Comparison of ENCODE assay signal across 14 cellular contexts in the genomic region with DNA sequence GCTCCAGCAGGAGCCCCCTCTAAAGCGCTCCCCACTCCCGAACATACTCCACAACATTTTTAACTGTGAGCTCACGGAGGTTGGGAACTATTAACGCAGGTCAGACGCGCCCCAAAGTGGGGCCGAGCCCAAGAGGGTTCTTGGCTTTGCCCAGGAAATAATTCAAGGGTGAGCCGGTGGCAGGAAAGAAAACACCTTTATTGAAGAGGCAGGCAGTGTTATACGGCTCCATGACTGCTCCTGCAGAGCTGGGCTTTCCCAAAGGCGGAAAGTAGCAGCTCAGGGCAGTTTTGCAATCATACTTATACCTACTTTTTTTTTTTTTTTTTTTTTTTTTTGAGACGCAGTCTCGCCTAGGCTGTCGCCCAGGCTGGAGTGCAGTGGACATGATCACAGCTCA. TPM values are rescaled to one million over a fixed set of nuclear protein-coding genes. Genes with fewer than 3 reads are reported as not detected.
DNase-seq lines count a peak whose midpoint lies in the region; ATAC-seq and TF ChIP-seq lines count a peak whose summit lies in the region.
"Had no signal": no experiment of that assay in that cellular context is flagged by ENCODE, and none has a peak within 500 bp of the region (broad histone marks: within the 10 kb centered on the region; RNA-seq: fewer than 3 reads in every experiment).

No MANE protein-coding gene starts in this region.

- H3K36me3 Mint-ChIP-seq in GM23338 (ENCODE audit: low read depth), result peaks cover 3% of the 10 kb centered on the region; the same call in 1 of the 3 replicates

- peaks cover 7% of the 10 kb centered on the region for H3K79me2 ChIP-seq in GM23338 (replicated peaks; ENCODE audit: insufficient read depth)

- 91 to 94% methylated on average over 13 of the region's 13 CpGs for WGBS in body of pancreas, 2 donors
- 43 to 54% methylated on average over 13 of the region's 13 CpGs for WGBS in thyroid gland, 2 donors

- no peak for ATAC-seq in GM23338
- ATAC-seq in body of pancreas, result no peak
- ATAC-seq in mucosa of descending colon, result peak; percentile 26
- ATAC-seq in activated CD4-positive, CD25-positive, alpha-beta regulatory T cell treated with anti-CD3 and anti-CD28 coated beads, Interleukin-2, amount 50 U/mL, for 24 hours, result no peak

- H3K4me3 ChIP-seq in GM23338, result no peak overlapping the region
- H3K4me3 ChIP-seq in body of pancreas, result no peak overlapping the region
- no peak overlapping the region for H3K4me3 ChIP-seq in mucosa of descending colon
- H3K4me3 ChIP-seq in thyroid gland (replicated peaks in 1 of 3), result no peak overlapping the region
- H3K4me3 ChIP-seq: SJCRH30 had no signal

- no peak for DNase-seq in GM23338 (ENCODE audit: low spot score)
- no peak for DNase-seq in body of pancreas
- DNase-seq in mucosa of descending colon, result no peak
- DNase-seq in thyroid gland, result peak; percentile 78 to 80
- no peak for DNase-seq in NCI-H82 treated with DMSO at 0.1 percent for 48 hours (lab: John Stamatoyannopoulos, UW; ENCODE audit: unreplicated experiment)
- no peak for DNase-seq in midbrain (lab: John Stamatoyannopoulos, UW)
- DNase-seq: GOT3, KBM-7, NCI-H1092 treated with DMSO at 0.1 percent for 48 hours, NCI-H187, NCI-H2171 treated with DMSO at 0.1 percent for 48 hours, RPMI8226, SJCRH30 had no signal

- H3K9me3 ChIP-seq in body of pancreas (no peaks in the 10 kb centered on the region), mucosa of descending colon (no peaks in the 10 kb centered on the region), thyroid gland (no peaks in the 10 kb centered on the region)
- H3K9me3 ChIP-seq: SJCRH30 had no signal

- no peaks in the 10 kb centered on the region for H3K9me2 ChIP-seq in GM23338 (ENCODE audit: insufficient read depth)

- H3K4me1 ChIP-seq in GM23338 (ENCODE audit: insufficient read depth) (peaks cover 16% of the 10 kb centered on the region; the same call in 1 of the 2 replicates), body of pancreas (peaks cover 62% of the 10 kb centered on the region), mucosa of descending colon (ENCODE audit: low read depth) (peaks cover 43% of the 10 kb centered on the region), thyroid gland (peaks cover 35 to 37% of the 10 kb centered on the region in 2 donors)

- H3K4me3 Mint-ChIP-seq in GM23338, result no peak overlapping the region

- H3K27ac ChIP-seq in GM23338 (ENCODE audit: low read depth), result no peak overlapping the region
- H3K27ac ChIP-seq in body of pancreas, result peak overlapping the region in 3 of 4 donors; percentile 29 to 65 (median 60)
- H3K27ac ChIP-seq in thyroid gland, result peak overlapping the region; percentile 82 to 97 (median 92)
- H3K27ac ChIP-seq: SJCRH30 had no signal

- peaks cover 20% of the 10 kb centered on the region for H3K27me3 ChIP-seq in GM23338 (ENCODE audit: insufficient read depth)
- no peaks in the 10 kb centered on the region for H3K27me3 ChIP-seq in body of pancreas
- H3K27me3 ChIP-seq in thyroid gland, result no peaks in the 10 kb centered on the region
- H3K27me3 ChIP-seq: SJCRH30 had no signal

- TF ChIP-seq POLR2A in body of pancreas (IDR thresholded peaks at IDR 0.05), result no peak
- peak in 1 of 2 donors; percentile 63 for TF ChIP-seq POLR2A in thyroid gland (IDR thresholded peaks at IDR 0.05)

- H3K27ac Mint-ChIP-seq in GM23338, result 0 out of 2 replicates have a peak overlapping the region, but pooled peaks have one; percentile 1

- H2AFZ ChIP-seq in GM23338, result no peak overlapping the region

- H4K20me1 ChIP-seq in GM23338 (replicated peaks; ENCODE audit: insufficient read depth), result 0 out of 2 replicates have a peak, but pooled peaks cover 5% of the 10 kb centered on the region

- 0 out of 2 replicates have a peak, but pooled peaks cover 5% of the 10 kb centered on the region for H3F3A ChIP-seq in GM23338 (replicated peaks; ENCODE audit: low read depth)

- peaks cover 31% of the 10 kb centered on the region for H3K4me1 Mint-ChIP-seq in GM23338

- intact Hi-C loops in body of pancreas (cut with DNase I), result loop anchor here (10.0 kb wide), 1 partner anchor 125 kb away; no protein-coding TSS in a partner anchor
- intact Hi-C loops in mucosa of descending colon (cut with DNase I, micrococcal nuclease), result no loop called here
- intact Hi-C loops in thyroid gland (cut with DNase I), result loop anchor here (10.0 kb wide), 1 partner anchor 175 kb away; no protein-coding TSS in a partner anchor

- H3K27me3 Mint-ChIP-seq in GM23338 (ENCODE audit: insufficient read depth, low read depth, poor library complexity), result peaks cover 8% of the 10 kb centered on the region

- H3K9me3 Mint-ChIP-seq in GM23338, result no peaks in the 10 kb centered on the region; the same call in 2 of the 3 replicates

- TF ChIP-seq CTCF in GM23338 (conservative IDR thresholded peaks at IDR 0.05; ENCODE audit: low read depth in 2 of 2) (no peak), body of pancreas (IDR thresholded peaks at IDR 0.05) (no peak), mucosa of descending colon (IDR thresholded peaks at IDR 0.05) (no peak), thyroid gland (IDR thresholded peaks at IDR 0.05) (no peak)

- H3K4me2 ChIP-seq in GM23338, result no peak overlapping the region

- no peaks in the 10 kb centered on the region for H3K36me3 ChIP-seq in GM23338 (ENCODE audit: insufficient read depth)
- no peaks in the 10 kb centered on the region for H3K36me3 ChIP-seq in body of pancreas (replicated peaks in 1 of 2; ENCODE audit: insufficient read depth in 1 of 2, low read depth in 2 of 2)
- no peaks in the 10 kb centered on the region for H3K36me3 ChIP-seq in mucosa of descending colon (ENCODE audit: low read depth)
- H3K36me3 ChIP-seq in thyroid gland, result no peaks in the 10 kb centered on the region
- H3K36me3 ChIP-seq: SJCRH30 had no signal

TF ChIP-seq in GM23338, 12 proteins besides CTCF, POLR2A, EP300 and RAD21 (continues in another document):
- TF ChIP-seq EZH2phosphoT487 (IDR thresholded peaks at IDR 0.05; ENCODE audit: unreplicated experiment) (no peak), ZNF114 (CRISPR knock-in tag; IDR thresholded peaks at IDR 0.05) (no peak), EZH2 (IDR thresholded peaks at IDR 0.05; ENCODE audit: low read depth, unreplicated experiment) (no peak), CREB1 (CRISPR knock-in tag; IDR thresholded peaks at IDR 0.05; ENCODE audit: low read depth) (no peak)
- TF ChIP-seq, protein P1, sequence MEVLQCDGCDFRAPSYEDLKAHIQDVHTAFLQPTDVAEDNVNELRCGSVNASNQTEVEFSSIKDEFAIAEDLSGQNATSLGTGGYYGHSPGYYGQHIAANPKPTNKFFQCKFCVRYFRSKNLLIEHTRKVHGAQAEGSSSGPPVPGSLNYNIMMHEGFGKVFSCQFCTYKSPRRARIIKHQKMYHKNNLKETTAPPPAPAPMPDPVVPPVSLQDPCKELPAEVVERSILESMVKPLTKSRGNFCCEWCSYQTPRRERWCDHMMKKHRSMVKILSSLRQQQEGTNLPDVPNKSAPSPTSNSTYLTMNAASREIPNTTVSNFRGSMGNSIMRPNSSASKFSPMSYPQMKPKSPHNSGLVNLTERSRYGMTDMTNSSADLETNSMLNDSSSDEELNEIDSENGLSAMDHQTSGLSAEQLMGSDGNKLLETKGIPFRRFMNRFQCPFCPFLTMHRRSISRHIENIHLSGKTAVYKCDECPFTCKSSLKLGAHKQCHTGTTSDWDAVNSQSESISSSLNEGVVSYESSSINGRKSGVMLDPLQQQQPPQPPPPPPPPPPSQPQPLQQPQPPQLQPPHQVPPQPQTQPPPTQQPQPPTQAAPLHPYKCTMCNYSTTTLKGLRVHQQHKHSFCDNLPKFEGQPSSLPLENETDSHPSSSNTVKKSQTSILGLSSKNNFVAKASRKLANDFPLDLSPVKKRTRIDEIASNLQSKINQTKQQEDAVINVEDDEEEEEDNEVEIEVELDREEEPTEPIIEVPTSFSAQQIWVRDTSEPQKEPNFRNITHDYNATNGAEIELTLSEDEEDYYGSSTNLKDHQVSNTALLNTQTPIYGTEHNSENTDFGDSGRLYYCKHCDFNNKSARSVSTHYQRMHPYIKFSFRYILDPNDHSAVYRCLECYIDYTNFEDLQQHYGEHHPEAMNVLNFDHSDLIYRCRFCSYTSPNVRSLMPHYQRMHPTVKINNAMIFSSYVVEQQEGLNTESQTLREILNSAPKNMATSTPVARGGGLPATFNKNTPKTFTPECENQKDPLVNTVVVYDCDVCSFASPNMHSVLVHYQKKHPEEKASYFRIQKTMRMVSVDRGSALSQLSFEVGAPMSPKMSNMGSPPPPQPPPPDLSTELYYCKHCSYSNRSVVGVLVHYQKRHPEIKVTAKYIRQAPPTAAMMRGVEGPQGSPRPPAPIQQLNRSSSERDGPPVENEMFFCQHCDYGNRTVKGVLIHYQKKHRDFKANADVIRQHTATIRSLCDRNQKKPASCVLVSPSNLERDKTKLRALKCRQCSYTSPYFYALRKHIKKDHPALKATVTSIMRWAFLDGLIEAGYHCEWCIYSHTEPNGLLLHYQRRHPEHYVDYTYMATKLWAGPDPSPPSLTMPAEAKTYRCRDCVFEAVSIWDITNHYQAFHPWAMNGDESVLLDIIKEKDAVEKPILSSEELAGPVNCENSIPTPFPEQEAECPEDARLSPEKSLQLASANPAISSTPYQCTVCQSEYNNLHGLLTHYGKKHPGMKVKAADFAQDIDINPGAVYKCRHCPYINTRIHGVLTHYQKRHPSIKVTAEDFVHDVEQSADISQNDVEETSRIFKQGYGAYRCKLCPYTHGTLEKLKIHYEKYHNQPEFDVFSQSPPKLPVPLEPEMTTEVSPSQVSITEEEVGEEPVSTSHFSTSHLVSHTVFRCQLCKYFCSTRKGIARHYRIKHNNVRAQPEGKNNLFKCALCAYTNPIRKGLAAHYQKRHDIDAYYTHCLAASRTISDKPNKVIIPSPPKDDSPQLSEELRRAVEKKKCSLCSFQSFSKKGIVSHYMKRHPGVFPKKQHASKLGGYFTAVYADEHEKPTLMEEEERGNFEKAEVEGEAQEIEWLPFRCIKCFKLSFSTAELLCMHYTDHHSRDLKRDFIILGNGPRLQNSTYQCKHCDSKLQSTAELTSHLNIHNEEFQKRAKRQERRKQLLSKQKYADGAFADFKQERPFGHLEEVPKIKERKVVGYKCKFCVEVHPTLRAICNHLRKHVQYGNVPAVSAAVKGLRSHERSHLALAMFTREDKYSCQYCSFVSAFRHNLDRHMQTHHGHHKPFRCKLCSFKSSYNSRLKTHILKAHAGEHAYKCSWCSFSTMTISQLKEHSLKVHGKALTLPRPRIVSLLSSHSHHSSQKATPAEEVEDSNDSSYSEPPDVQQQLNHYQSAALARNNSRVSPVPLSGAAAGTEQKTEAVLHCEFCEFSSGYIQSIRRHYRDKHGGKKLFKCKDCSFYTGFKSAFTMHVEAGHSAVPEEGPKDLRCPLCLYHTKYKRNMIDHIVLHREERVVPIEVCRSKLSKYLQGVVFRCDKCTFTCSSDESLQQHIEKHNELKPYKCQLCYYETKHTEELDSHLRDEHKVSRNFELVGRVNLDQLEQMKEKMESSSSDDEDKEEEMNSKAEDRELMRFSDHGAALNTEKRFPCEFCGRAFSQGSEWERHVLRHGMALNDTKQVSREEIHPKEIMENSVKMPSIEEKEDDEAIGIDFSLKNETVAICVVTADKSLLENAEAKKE (CRISPR knock-in tag; IDR thresholded peaks at IDR 0.05), result no peak

RNA-seq across cellular contexts. Expression of gene ADCY9, which starts 6.2 kb away (rescaled TPM):
- 18.3 and 21.0 TPM in 2 replicates for total RNA-seq in GM23338 (2014; rRNA removed; shearing (Covaris generic))
- 1.8 and 2.2 TPM in 2 replicates for polyA plus RNA-seq in GM23338 (2016; fragmentation: Nextera tagmentation; extraction: Ambion mirVana)
- total RNA-seq in body of pancreas (10 to 100 TPM; 22.4 to 29.1 TPM), mucosa of descending colon (10 to 100 TPM; 30.0 to 50.8 (median 41.8) TPM), thyroid gland (100 to 1,000 TPM in 2 of 4 donors, 10 to 100 TPM in 2; 61.4 to 123 (median 94.1) TPM)

Comparison
In these comparisons a context has a peak if more than half of its experiments do, and no peak if none do; other contexts are left out.
1. DNase-seq: peak in thyroid gland (2 of 2); none in GM23338 (single experiment), body of pancreas (0 of 4), mucosa of descending colon (0 of 3), NCI-H82 treated with DMSO at 0.1 percent for 48 hours (single experiment) and midbrain (single experiment).
2. intact Hi-C loops: an anchor here in body of pancreas (10.0 kb wide) and thyroid gland (10.0 kb wide); none called in mucosa of descending colon.